ENCODE assay signal across 16 cellular contexts in genomic region chrX:8724176-8724757, GRCh38. TPM values are rescaled to one million over a fixed set of nuclear protein-coding genes. Genes with fewer than 3 reads are reported as not detected.
DNase-seq lines count a peak whose midpoint lies in the region; ATAC-seq, FAIRE-seq and TF ChIP-seq lines count a peak whose summit lies in the region.
"Had no signal": no experiment of that assay in that cellular context is flagged by ENCODE, and none has a peak within 500 bp of the region (broad histone marks: within the 10 kb centered on the region; RNA-seq: fewer than 3 reads in every experiment).

No MANE protein-coding gene starts in this region.

- TF ChIP-seq EP300 in GM12878 (IDR thresholded peaks at IDR 0.05; ENCODE audit: borderline replicate concordance in 1 of 2, control insufficient read depth in 1 of 2, low read depth in 2 of 2, low read length in 2 of 2) = no peak

- intact Hi-C loops in GM12878 (cut with micrococcal nuclease; ENCODE audit: unreplicated experiment) = no loop called here

- H3K36me3 ChIP-seq in GM12878 (ENCODE audit: control insufficient read depth in 2 of 2, insufficient read depth in 2 of 2, low read length in 1 of 2) = no peaks in the 10 kb centered on the region
- no peaks in the 10 kb centered on the region for H3K36me3 ChIP-seq in MG63
- H3K36me3 ChIP-seq: ovary, SJSA1 had no signal

- H3K4me3 ChIP-seq in GM12878 = no peak overlapping the region
- H3K4me3 ChIP-seq in MG63 = no peak overlapping the region
- H3K4me3 ChIP-seq: ovary, SJSA1 had no signal

- BruUV-seq in GM12878 (replicated peaks; lab: Mats Ljungman, UMichigan) = no TSS peak

- H3K27me3 ChIP-seq in GM12878 (replicated peaks in 1 of 2; ENCODE audit: control insufficient read depth in 2 of 2, insufficient read depth in 2 of 2, low read length in 1 of 2) (no peaks in the 10 kb centered on the region), MG63 (no peaks in the 10 kb centered on the region)
- H3K27me3 ChIP-seq: ovary, SJSA1 had no signal

- H3K4me2 ChIP-seq in GM12878 (ENCODE audit: control insufficient read depth, insufficient read depth) = no peak overlapping the region

- H3K27ac Mint-ChIP-seq in progenitor cell of endocrine pancreas = no peak overlapping the region
- H3K27ac Mint-ChIP-seq: activated CD4-positive, alpha-beta T cell treated with anti-CD3 and anti-CD28 coated beads, Interleukin-2, amount 10 ng/mL, durations not matched to agents 7 days and 5 days; activated naive CD4-positive, alpha-beta T cell treated with anti-CD3 and anti-CD28 coated beads for 36 hours; HFFc6; stimulated activated naive CD8-positive, alpha-beta T cell treated with anti-CD3 and anti-CD28 coated beads, Interleukin-15, Interleukin-2, amounts not matched to agents 100 ng/mL and 50 ng/mL, for 24 hours had no signal

- TF ChIP-seq RAD21 in GM12878 (IDR thresholded peaks at IDR 0.05; ENCODE audit: insufficient read depth, low read depth, low read length) = no peak

- H3K27ac ChIP-seq in GM12878 (ENCODE audit: control insufficient read depth, insufficient read depth) = no peak overlapping the region
- H3K27ac ChIP-seq: ovary, SJSA1 had no signal

- no peaks in the 10 kb centered on the region for H3K79me2 ChIP-seq in GM12878 (ENCODE audit: control insufficient read depth, insufficient read depth, low read length)

- DNase-seq in NCI-H748 (lab: John Stamatoyannopoulos, UW; ENCODE audit: unreplicated experiment) = peak; percentile 19
- DNase-seq in NCI-H748 treated with DMSO at 0.1 percent for 48 hours (lab: John Stamatoyannopoulos, UW) = no peak
- DNase-seq in GM12878 (ENCODE audit: low read depth, low spot score) = no peak
- DNase-seq in progenitor cell of endocrine pancreas (ENCODE audit: low spot score, unreplicated experiment) = no peak
- no peak for DNase-seq in globus pallidus (ENCODE audit: low spot score)
- DNase-seq in MG63 = no peak
- no peak for DNase-seq in NCI-H2029 (lab: John Stamatoyannopoulos, UW)
- DNase-seq: activated CD4-positive, alpha-beta T cell treated with anti-CD3 and anti-CD28 coated beads, Interleukin-2, amount 10 ng/mL, durations not matched to agents 7 days and 5 days; activated naive CD4-positive, alpha-beta T cell treated with anti-CD3 and anti-CD28 coated beads for 36 hours; HFFc6; NCI-H446 treated with DMSO at 0.1 percent for 48 hours; ovary had no signal

- H4K20me1 ChIP-seq in GM12878 (ENCODE audit: control insufficient read depth, insufficient read depth) = no peaks in the 10 kb centered on the region

- SMC1A ChIA-PET in GM12878 (lab: Charles Lee; ENCODE audit: uncharacterized antibody, unreplicated experiment) = interaction anchor here (1.4 kb wide), 1 partner anchor 14 kb away, joined by 3 read pairs; no protein-coding TSS in a partner anchor

- ATAC-seq in HG03354 (IDR thresholded peaks at IDR 0.05; ENCODE audit: poor library complexity, severe bottlenecking, unreplicated experiment) = peak; percentile 48
- peak; percentile 63 for ATAC-seq in GM12878

- no peak for FAIRE-seq in GM12878 (lab: Jason Lieb, UNC)
- FAIRE-seq: colon had no signal

- no peaks in the 10 kb centered on the region for H3K36me3 Mint-ChIP-seq in progenitor cell of endocrine pancreas (ENCODE audit: insufficient read depth)

- CTCF ChIA-PET in GM12878 (lab: Yijun Ruan, JAX) = interaction anchor here (0.9 to 1.7 kb wide), 3 partner anchors 10 to 30 kb away, joined by 3 to 7 read pairs (median 4); no protein-coding TSS in a partner anchor

- 48% methylated on average over 9 of the region's 10 CpGs for WGBS in GM12878 (ENCODE audit: insufficient coverage, insufficient replicate concordance, low lambda C conversion rate, missing lambda C conversion rate)

- in situ Hi-C loops in GM12878 (cut with MboI) = no loop called here

- H2AFZ ChIP-seq in GM12878 (ENCODE audit: control insufficient read depth, low read depth, low read length) = no peak overlapping the region

- H3K27me3 Mint-ChIP-seq in progenitor cell of endocrine pancreas = peaks cover 50% of the 10 kb centered on the region

- no peaks in the 10 kb centered on the region for H3K4me1 ChIP-seq in GM12878 (ENCODE audit: control insufficient read depth, insufficient read depth, low read length)

- H3K9me3 ChIP-seq in GM12878 (replicated peaks; ENCODE audit: control insufficient read depth, insufficient read depth, low read length) (no peaks in the 10 kb centered on the region), MG63 (no peaks in the 10 kb centered on the region)
- H3K9me3 ChIP-seq: ovary, SJSA1 had no signal

- TF ChIP-seq CTCF in GM12878 (IDR thresholded peaks at IDR 0.05 in 2 of 3, conservative IDR thresholded peaks at IDR 0.05 in 1 of 3; ENCODE audit: control insufficient read depth in 2 of 3, extremely low read depth in 1 of 3, insufficient read depth in 1 of 3, low read depth in 3 of 3, low read length in 3 of 3) = 0 out of 6 replicates have a peak, but pooled peaks of 1 of the 3 experiments have one; percentile 19
- TF ChIP-seq CTCF in progenitor cell of endocrine pancreas (IDR thresholded peaks at IDR 0.05; ENCODE audit: unreplicated experiment) = peak; percentile 42

- POLR2A ChIA-PET in GM12878 (lab: Charles Lee) = no interaction called here

- RAD21 ChIA-PET in GM12878 (lab: Charles Lee; ENCODE audit: unreplicated experiment) = no interaction called here

- H3K9ac ChIP-seq in GM12878 (ENCODE audit: control insufficient read depth, insufficient read depth, low read length) = no peak overlapping the region

- H3K4me3 Mint-ChIP-seq in progenitor cell of endocrine pancreas (ENCODE audit: low read depth) = no peak overlapping the region
- H3K4me3 Mint-ChIP-seq: activated CD4-positive, alpha-beta T cell treated with anti-CD3 and anti-CD28 coated beads, Interleukin-2, amount 10 ng/mL, durations not matched to agents 7 days and 5 days; activated naive CD4-positive, alpha-beta T cell treated with anti-CD3 and anti-CD28 coated beads for 36 hours; HFFc6; stimulated activated naive CD8-positive, alpha-beta T cell treated with anti-CD3 and anti-CD28 coated beads, Interleukin-15, Interleukin-2, amounts not matched to agents 100 ng/mL and 50 ng/mL, for 24 hours had no signal

- no peak for TF ChIP-seq POLR2A in GM12878 (IDR thresholded peaks at IDR 0.05; ENCODE audit: low read depth, low read length)

- H3K9me3 Mint-ChIP-seq in progenitor cell of endocrine pancreas (ENCODE audit: low read depth) = no peaks in the 10 kb centered on the region
- H3K9me3 Mint-ChIP-seq: activated CD4-positive, alpha-beta T cell treated with anti-CD3 and anti-CD28 coated beads, Interleukin-2, amount 10 ng/mL, durations not matched to agents 7 days and 5 days; activated naive CD4-positive, alpha-beta T cell treated with anti-CD3 and anti-CD28 coated beads for 36 hours; HFFc6; stimulated activated naive CD8-positive, alpha-beta T cell treated with anti-CD3 and anti-CD28 coated beads, Interleukin-15, Interleukin-2, amounts not matched to agents 100 ng/mL and 50 ng/mL, for 24 hours had no signal

- peaks cover 6% of the 10 kb centered on the region for H3K4me1 Mint-ChIP-seq in progenitor cell of endocrine pancreas (ENCODE audit: low read depth)
- H3K4me1 Mint-ChIP-seq: activated CD4-positive, alpha-beta T cell treated with anti-CD3 and anti-CD28 coated beads, Interleukin-2, amount 10 ng/mL, durations not matched to agents 7 days and 5 days had no signal

TF ChIP-seq in GM12878, 131 proteins besides CTCF, POLR2A, EP300 and RAD21:
- TF ChIP-seq E4F1 (IDR thresholded peaks at IDR 0.05; ENCODE audit: borderline replicate concordance, partially characterized antibody) (no peak), SMAD1 (IDR thresholded peaks at IDR 0.05; ENCODE audit: low read depth, partially characterized antibody) (no peak), JUNB (IDR thresholded peaks at IDR 0.05) (no peak), MYB (IDR thresholded peaks at IDR 0.05; ENCODE audit: borderline replicate concordance, low read depth, low read length) (no peak), ASH2L (IDR thresholded peaks at IDR 0.05; ENCODE audit: borderline replicate concordance, low read depth) (no peak), ZBED1 (IDR thresholded peaks at IDR 0.05; ENCODE audit: borderline replicate concordance) (no peak), HDAC2 (IDR thresholded peaks at IDR 0.05) (no peak)

RNA-seq across cellular contexts. Expression of gene ANOS1, which starts 7.7 kb away (rescaled TPM):
- total RNA-seq in GM12878 (2013; cell fraction: nucleolus; rRNA removed) = 1.0 and 1.5 TPM in 2 replicates
- not detected in 2 replicates for total RNA-seq in GM12878 (2014; rRNA removed)
- total RNA-seq in GM12878 (2014; rRNA removed; fragmentation: Illumina TruSeq; extraction: Trizol) = not detected in 2 replicates
- total RNA-seq in GM12878 (2021) = 0.05 and 0.08 TPM in 2 replicates
- not detected for polyA plus RNA-seq in GM12878 (2011; ENCODE audit: low read depth)
- 4.0 and 5.3 TPM in 2 replicates for polyA plus RNA-seq in GM12878 (2011; rRNA removed)
- 2.4 and 2.6 TPM in 2 replicates for polyA plus RNA-seq in GM12878 (2011; cell fraction: cytosol; rRNA removed)
- 3.9 and 6.6 TPM in 2 replicates for polyA plus RNA-seq in GM12878 (2011; cell fraction: nucleus; rRNA removed)
- polyA plus RNA-seq in GM12878 (2012) = not detected in 2 replicates
- 0.01 and 0.02 TPM in 2 replicates for polyA plus RNA-seq in GM12878 (2014; fragmentation: Illumina TruSeq; extraction: Trizol)
- under 1 TPM in 1 of 2 experiments, not detected in 1; under 0.01 TPM for polyA plus RNA-seq in GM12878 (2014; fragmentation: Nextera tagmentation; extraction: Ambion mirVana)
- 0.01 and 0.03 TPM in 2 replicates for polyA plus RNA-seq in GM12878 (2014; rRNA removed)
- polyA plus RNA-seq in GM12878 (2016; fragmentation: Nextera tagmentation; extraction: Ambion mirVana) = under 1 TPM; 0.03 to 0.11 TPM
- polyA minus RNA-seq in GM12878 (2011; rRNA and poly(A)+ RNA removed) = 9.3 and 11.2 TPM in 2 replicates
- 2.3 and 5.0 TPM in 2 replicates for polyA minus RNA-seq in GM12878 (2011; cell fraction: cytosol; rRNA and poly(A)+ RNA removed)
- polyA minus RNA-seq in GM12878 (2011; cell fraction: nucleus; rRNA and poly(A)+ RNA removed) = 4.3 and 5.8 TPM in 2 replicates
- total RNA-seq in progenitor cell of endocrine pancreas = 5.9 and 6.9 TPM in 2 replicates
- total RNA-seq in MG63 (2014; rRNA removed; shearing (Covaris generic); ENCODE audit: low replicate concordance) = not detected in 2 replicates
- total RNA-seq: activated naive CD4-positive, alpha-beta T cell treated with anti-CD3 and anti-CD28 coated beads for 36 hours had no signal
